18 cellular contexts compared by ENCODE assay signal in the genomic region with DNA sequence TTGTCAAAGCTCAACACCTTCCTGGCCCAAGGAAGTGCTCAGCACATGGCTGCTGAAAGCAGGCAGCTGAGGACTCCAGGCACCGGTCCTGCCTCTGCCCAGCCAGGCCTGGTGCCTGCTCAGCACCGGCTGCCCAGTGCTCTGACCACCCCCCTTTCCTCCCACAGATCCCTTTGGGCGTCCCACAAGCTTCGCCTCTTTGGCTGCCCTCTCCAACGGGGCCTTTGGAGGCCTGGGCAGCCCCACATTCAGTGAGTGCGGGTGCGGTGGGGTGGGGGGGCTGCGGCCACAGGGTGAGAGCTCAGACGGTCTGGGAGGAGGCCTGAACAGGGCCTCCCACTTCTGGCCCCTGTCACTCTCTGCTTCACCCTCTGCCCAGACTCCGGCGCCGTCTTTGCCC. TPM values are rescaled to one million over a fixed set of nuclear protein-coding genes. Genes with fewer than 3 reads are reported as not detected.
DNase-seq lines count a peak whose midpoint lies in the region; ATAC-seq and TF ChIP-seq lines count a peak whose summit lies in the region.
"Had no signal": no experiment of that assay in that cellular context is flagged by ENCODE, and none has a peak within 500 bp of the region (broad histone marks: within the 10 kb centered on the region; RNA-seq: fewer than 3 reads in every experiment).

No MANE protein-coding gene starts in this region.

- DNase-seq in Right ventricle myocardium superior: peak; percentile 15
- no peak for DNase-seq in heart left ventricle
- no peak for DNase-seq in T-helper 17 cell
- DNase-seq in epidermal melanocyte (ENCODE audit: insufficient read length, low spot score): peak; percentile 3
- DNase-seq in stimulated activated naive B cell treated with anti-CD40 and anti-IgM and Interleukin-4, amounts not matched to agents 10 μg/mL and 1 μg/mL and 100 μg/mL, for 72 hours: no peak
- DNase-seq in stimulated activated CD4-positive, alpha-beta T cell treated with anti-CD3 and anti-CD28 coated beads, Interleukin-4, amount 100 ng/mL, for 24 hours: no peak
- DNase-seq: CD4-positive, CD25-positive, alpha-beta regulatory T cell; HFFc6; IMR-90; MM.1S; NCI-H2029 treated with DMSO at 0.1 percent for 48 hours; NCI-H2227 treated with DMSO at 0.1 percent for 48 hours; NCI-H526 treated with DMSO at 0.1 percent for 48 hours; PC-9 had no signal

- no peak for TF ChIP-seq POLR2A in heart left ventricle (IDR thresholded peaks at IDR 0.05)

- H3K27ac ChIP-seq in heart left ventricle: no peak overlapping the region
- H3K27ac ChIP-seq: BLaER1, KMS-11, PC-9 had no signal

- H3K9me3 Mint-ChIP-seq in stimulated activated naive B cell treated with anti-CD40 and anti-IgM and Interleukin-4, amounts not matched to agents 10 μg/mL and 1 μg/mL and 100 μg/mL, for 72 hours: no peaks in the 10 kb centered on the region
- H3K9me3 Mint-ChIP-seq: CD4-positive, CD25-positive, alpha-beta regulatory T cell; HFFc6 had no signal

- H3K27ac Mint-ChIP-seq in T-helper 17 cell: peak overlapping the region; percentile 86
- H3K27ac Mint-ChIP-seq in stimulated activated naive B cell treated with anti-CD40 and anti-IgM and Interleukin-4, amounts not matched to agents 10 μg/mL and 1 μg/mL and 100 μg/mL, for 72 hours: peak overlapping the region; percentile 37

- no peaks in the 10 kb centered on the region for H3K9me3 ChIP-seq in heart left ventricle
- no peaks in the 10 kb centered on the region for H3K9me3 ChIP-seq in T-helper 17 cell (ENCODE audit: control insufficient read depth, low read length, poor library complexity, severe bottlenecking)
- H3K9me3 ChIP-seq: BLaER1 had no signal

- peaks cover 7% of the 10 kb centered on the region for H3K36me3 Mint-ChIP-seq in T-helper 17 cell (ENCODE audit: low read depth)
- peaks cover 40 to 56% of the 10 kb centered on the region in 2 donors for H3K36me3 Mint-ChIP-seq in stimulated activated naive B cell treated with anti-CD40 and anti-IgM and Interleukin-4, amounts not matched to agents 10 μg/mL and 1 μg/mL and 100 μg/mL, for 72 hours

- peaks cover 0 to 78% (median 75%) of the 10 kb centered on the region in 9 donors for H3K36me3 ChIP-seq in heart left ventricle

- H3K4me3 Mint-ChIP-seq in T-helper 17 cell: no peak overlapping the region
- H3K4me3 Mint-ChIP-seq in stimulated activated naive B cell treated with anti-CD40 and anti-IgM and Interleukin-4, amounts not matched to agents 10 μg/mL and 1 μg/mL and 100 μg/mL, for 72 hours: no peak overlapping the region
- H3K4me3 Mint-ChIP-seq: HFFc6 had no signal

- intact Hi-C loops in Right ventricle myocardium superior (cut with DNase I) (no loop called here), heart left ventricle (cut with DNase I) (no loop called here)

- H3K27me3 Mint-ChIP-seq in T-helper 17 cell: no peaks in the 10 kb centered on the region
- no peaks in the 10 kb centered on the region for H3K27me3 Mint-ChIP-seq in stimulated activated naive B cell treated with anti-CD40 and anti-IgM and Interleukin-4, amounts not matched to agents 10 μg/mL and 1 μg/mL and 100 μg/mL, for 72 hours
- H3K27me3 Mint-ChIP-seq: CD4-positive, CD25-positive, alpha-beta regulatory T cell had no signal

- no peaks in the 10 kb centered on the region for H3K27me3 ChIP-seq in heart left ventricle
- H3K27me3 ChIP-seq: BLaER1 had no signal

- H3K4me1 Mint-ChIP-seq in T-helper 17 cell: peaks cover 13% of the 10 kb centered on the region
- peaks cover 14 to 34% of the 10 kb centered on the region in 2 donors for H3K4me1 Mint-ChIP-seq in stimulated activated naive B cell treated with anti-CD40 and anti-IgM and Interleukin-4, amounts not matched to agents 10 μg/mL and 1 μg/mL and 100 μg/mL, for 72 hours

- H3K4me3 ChIP-seq in heart left ventricle: no peak overlapping the region
- H3K4me3 ChIP-seq: BLaER1, PC-9 had no signal

- peaks cover 0 to 5% (median 2%) of the 10 kb centered on the region in 12 donors for H3K4me1 ChIP-seq in heart left ventricle

- TF ChIP-seq CTCF in heart left ventricle (IDR thresholded peaks at IDR 0.05): no peak

- ATAC-seq in Right ventricle myocardium superior (ENCODE audit: poor library complexity): no peak
- ATAC-seq in heart left ventricle: no peak
- ATAC-seq in T-helper 17 cell: no peak
- no peak for ATAC-seq in stimulated activated naive B cell treated with anti-CD40 and anti-IgM and Interleukin-4, amounts not matched to agents 10 μg/mL and 1 μg/mL and 100 μg/mL, for 72 hours (replicated peaks)
- ATAC-seq in HG02763 (IDR thresholded peaks at IDR 0.05; ENCODE audit: unreplicated experiment): no peak
- ATAC-seq: Right ventricle myocardium inferior had no signal

- 85 to 92% (median 89%) methylated on average over 5 to 12 of the region's 12 CpGs for WGBS in heart left ventricle, 4 donors

RNA-seq across cellular contexts. Expression of a gene that starts 10.2 kb away (rescaled TPM):
- total RNA-seq in Right ventricle myocardium superior: 28.3 TPM
- 10 to 100 TPM; 16.3 to 38.3 (median 31.9) TPM for total RNA-seq in heart left ventricle
- 10 to 100 TPM; 27.2 to 38.1 TPM for polyA plus RNA-seq in heart left ventricle
- total RNA-seq in T-helper 17 cell: 100 to 1,000 TPM; 217 to 246 TPM

RNA-seq across cellular contexts. Expression of a gene that starts 17.6 kb away (rescaled TPM):
- total RNA-seq in Right ventricle myocardium superior: 18.9 TPM
- total RNA-seq in heart left ventricle: 10 to 100 TPM; 12.3 to 26.6 (median 20.2) TPM
- 10 to 100 TPM; 22.9 to 25.0 TPM for polyA plus RNA-seq in heart left ventricle
- 10 to 100 TPM; 74.1 to 89.1 TPM for total RNA-seq in T-helper 17 cell

RNA-seq across cellular contexts. Expression of a gene that starts 30.6 kb away (rescaled TPM):
- total RNA-seq in Right ventricle myocardium superior: 36.7 TPM
- 10 to 100 TPM; 30.2 to 51.2 (median 44.7) TPM for total RNA-seq in heart left ventricle
- polyA plus RNA-seq in heart left ventricle: 10 to 100 TPM; 22.9 to 23.8 TPM
- total RNA-seq in T-helper 17 cell: 10 to 100 TPM; 86.9 to 90.5 TPM

RNA-seq across cellular contexts. Expression of a gene that starts 58.2 kb away (rescaled TPM):
- 4.4 TPM for total RNA-seq in Right ventricle myocardium superior
- total RNA-seq in heart left ventricle: 1 to 10 TPM; 4.0 to 7.9 (median 6.6) TPM
- polyA plus RNA-seq in heart left ventricle: 1 to 10 TPM; 2.7 to 4.9 TPM
- total RNA-seq in T-helper 17 cell: 10 to 100 TPM in 1 of 2 donors, 1 to 10 TPM in 1; 8.3 to 14.4 TPM

Comparison
In these comparisons a context has a peak if more than half of its experiments do, and no peak if none do; other contexts are left out.
1. DNase-seq: peak in Right ventricle myocardium superior (single experiment) and epidermal melanocyte (single experiment); none in heart left ventricle (0 of 5), T-helper 17 cell (0 of 3), stimulated activated naive B cell treated with anti-CD40 and anti-IgM and Interleukin-4, amounts not matched to agents 10 μg/mL and 1 μg/mL and 100 μg/mL, for 72 hours (single experiment) and stimulated activated CD4-positive, alpha-beta T cell treated with anti-CD3 and anti-CD28 coated beads, Interleukin-4, amount 100 ng/mL, for 24 hours (single experiment).